ENCODE assay signal across 29 cellular contexts in the genomic region with DNA sequence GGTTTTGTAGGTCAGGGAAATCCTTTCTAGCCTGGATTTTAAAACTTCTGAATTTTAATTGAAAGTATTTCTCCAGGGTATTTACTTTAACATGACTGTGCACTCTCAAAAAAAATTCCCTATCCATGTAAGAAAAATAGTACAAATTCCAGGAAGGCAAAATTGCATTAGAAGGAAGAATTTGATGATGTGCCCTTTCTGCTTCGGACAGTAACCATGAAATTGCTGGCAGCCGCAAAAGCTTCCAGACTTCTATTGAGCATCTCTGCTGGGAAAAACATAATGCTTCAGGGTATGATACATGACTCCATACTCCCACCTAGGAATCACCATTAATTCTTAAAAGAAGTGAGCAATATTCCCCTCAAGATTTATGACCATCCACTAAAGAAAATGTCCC. TPM values are rescaled to one million over a fixed set of nuclear protein-coding genes. Genes with fewer than 3 reads are reported as not detected.
A peak's percentile ranks its signal among the peaks of the same experiment; 100 is the strongest.
DNase-seq lines count a peak whose midpoint lies in the region; ATAC-seq and TF ChIP-seq lines count a peak whose summit lies in the region.
"Had no signal": no experiment of that assay in that cellular context is flagged by ENCODE, and none has a peak within 500 bp of the region (broad histone marks: within the 10 kb centered on the region; RNA-seq: fewer than 3 reads in every experiment).

No MANE protein-coding gene starts in this region.

- peak overlapping the region; percentile 72 for H3K27ac ChIP-seq in ACC112 (ENCODE audit: low read depth, low read length)
- peak overlapping the region; percentile 62 for H3K27ac ChIP-seq in brain microvascular endothelial cell
- H3K27ac ChIP-seq in GM23338 (ENCODE audit: low read depth) = no peak overlapping the region
- H3K27ac ChIP-seq: upper lobe of right lung had no signal

- no peak overlapping the region for H3K4me2 ChIP-seq in GM23338

- no peaks in the 10 kb centered on the region for H4K20me1 ChIP-seq in GM23338 (replicated peaks; ENCODE audit: insufficient read depth)

- no peaks in the 10 kb centered on the region for H3K9me2 ChIP-seq in GM23338 (ENCODE audit: insufficient read depth)

- no peaks in the 10 kb centered on the region for H3K9me3 Mint-ChIP-seq in GM23338

- no peaks in the 10 kb centered on the region for H3F3A ChIP-seq in GM23338 (replicated peaks; ENCODE audit: low read depth)

- H3K36me3 ChIP-seq in ACC112 (ENCODE audit: insufficient read depth, low read length) (peaks cover 9% of the 10 kb centered on the region; the same call in 1 of the 2 replicates), brain microvascular endothelial cell (replicated peaks) (no peaks in the 10 kb centered on the region), GM23338 (ENCODE audit: insufficient read depth) (no peaks in the 10 kb centered on the region)
- H3K36me3 ChIP-seq: upper lobe of right lung had no signal

- no peak overlapping the region for H3K4me3 Mint-ChIP-seq in T-helper 17 cell
- no peak overlapping the region for H3K4me3 Mint-ChIP-seq in GM23338
- H3K4me3 Mint-ChIP-seq: activated T-cell treated with anti-CD3 and anti-CD28 coated beads, Interleukin-2, amount 50 U/mL, for 4 hours; natural killer cell treated with Interleukin-12 subunit alpha and Interleukin-12 subunit beta and Interleukin-15 and Interleukin-18, amount 100 ng/mL, for 72 hours had no signal

- H3K79me2 ChIP-seq in ACC112 (ENCODE audit: control insufficient read depth, insufficient read depth, low read length, unreplicated experiment) (no peaks in the 10 kb centered on the region), GM23338 (replicated peaks; ENCODE audit: insufficient read depth) (no peaks in the 10 kb centered on the region)

- H3K27me3 ChIP-seq in ACC112 (ENCODE audit: insufficient read depth, low read length) (no peaks in the 10 kb centered on the region), brain microvascular endothelial cell (replicated peaks) (no peaks in the 10 kb centered on the region), GM23338 (ENCODE audit: insufficient read depth) (no peaks in the 10 kb centered on the region)
- H3K27me3 ChIP-seq: upper lobe of right lung had no signal

- DNase-seq in NCI-H226 (peak; percentile 44), brain microvascular endothelial cell (no peak), kidney glomerular epithelial cell (lab: John Stamatoyannopoulos, UW) (peak; percentile 63), T-helper 17 cell (no peak), GM23338 (ENCODE audit: low spot score) (no peak)
- no peak for DNase-seq in activated CD4-positive, alpha-beta T cell treated with anti-CD3 and anti-CD28 coated beads for 4 hours
- DNase-seq: 8988T; activated naive CD4-positive, alpha-beta T cell treated with Interleukin-2 at 50 U/mL for 16 hours; activated T-cell treated with anti-CD3 and anti-CD28 coated beads, Interleukin-2, amount 50 U/mL, for 4 hours; aorta; C1 segment of cervical spinal cord; cerebellar nuclear complex; effector CD4-positive, alpha-beta T cell; erythroblast; glutamatergic neuron; H7; left cardiac atrium; mesendoderm; MM.1S; NCI-H146; NCI-H2171 treated with DMSO at 0.1 percent for 48 hours; NCI-H69; RPMI8226; T1000; upper lobe of right lung had no signal

- no peaks in the 10 kb centered on the region for H3K9me3 ChIP-seq in T-helper 17 cell (ENCODE audit: control insufficient read depth, low read length, poor library complexity, severe bottlenecking)
- H3K9me3 ChIP-seq: upper lobe of right lung had no signal

- H3K4me3 ChIP-seq in ACC112 (ENCODE audit: low read depth, low read length) (no peak overlapping the region), brain microvascular endothelial cell (ENCODE audit: low read depth, low read length) (no peak overlapping the region), GM23338 (no peak overlapping the region)
- H3K4me3 ChIP-seq: upper lobe of right lung had no signal

- ATAC-seq in GM21360 (IDR thresholded peaks at IDR 0.05; ENCODE audit: unreplicated experiment) = no peak
- no peak for ATAC-seq in T-helper 17 cell
- no peak for ATAC-seq in GM23338
- ATAC-seq: activated T-cell treated with anti-CD3 and anti-CD28 coated beads, Interleukin-2, amount 50 U/mL, for 4 hours; left cardiac atrium; natural killer cell treated with Interleukin-12 subunit alpha and Interleukin-12 subunit beta and Interleukin-15 and Interleukin-18, amount 100 ng/mL, for 72 hours; sciatic nerve; upper lobe of right lung had no signal

- H3K27me3 Mint-ChIP-seq in T-helper 17 cell (no peaks in the 10 kb centered on the region), GM23338 (ENCODE audit: insufficient read depth, low read depth, poor library complexity) (no peaks in the 10 kb centered on the region)

- TF ChIP-seq CTCF in brain microvascular endothelial cell (IDR thresholded peaks at IDR 0.05; ENCODE audit: low read depth, low read length, missing control alignments) (no peak), GM23338 (conservative IDR thresholded peaks at IDR 0.05; ENCODE audit: low read depth in 2 of 2) (no peak)

- H2AFZ ChIP-seq in ACC112 (ENCODE audit: low read length, unreplicated experiment) (peak overlapping the region; percentile 21), GM23338 (no peak overlapping the region)

- H3K36me3 Mint-ChIP-seq in T-helper 17 cell (ENCODE audit: low read depth) = peaks cover 2% of the 10 kb centered on the region
- no peaks in the 10 kb centered on the region for H3K36me3 Mint-ChIP-seq in GM23338 (ENCODE audit: low read depth)

- in situ Hi-C loops in brain microvascular endothelial cell (cut with HindIII; ENCODE audit: low pct_ligation_motif_present, low sequenced_read_pairs) = no loop called here

- H3K4me1 Mint-ChIP-seq in T-helper 17 cell (no peaks in the 10 kb centered on the region), GM23338 (no peaks in the 10 kb centered on the region)

- H3K4me1 ChIP-seq in ACC112 (ENCODE audit: control insufficient read depth, insufficient read depth, low read length, unreplicated experiment) (peaks cover 50% of the 10 kb centered on the region), GM23338 (ENCODE audit: insufficient read depth) (no peaks in the 10 kb centered on the region)
- H3K4me1 ChIP-seq: upper lobe of right lung had no signal

- H3K27ac Mint-ChIP-seq in T-helper 17 cell (no peak overlapping the region), GM23338 (no peak overlapping the region)

TF ChIP-seq in GM23338, 12 proteins besides CTCF, POLR2A, EP300 and RAD21 (continues in another document):
- TF ChIP-seq NANOG (IDR thresholded peaks at IDR 0.05; ENCODE audit: borderline replicate concordance) (no peak), POLR2AphosphoS5 (IDR thresholded peaks at IDR 0.05; ENCODE audit: low read depth) (no peak), JUNB (IDR thresholded peaks at IDR 0.05; ENCODE audit: unreplicated experiment) (no peak)
- TF ChIP-seq, protein P1, sequence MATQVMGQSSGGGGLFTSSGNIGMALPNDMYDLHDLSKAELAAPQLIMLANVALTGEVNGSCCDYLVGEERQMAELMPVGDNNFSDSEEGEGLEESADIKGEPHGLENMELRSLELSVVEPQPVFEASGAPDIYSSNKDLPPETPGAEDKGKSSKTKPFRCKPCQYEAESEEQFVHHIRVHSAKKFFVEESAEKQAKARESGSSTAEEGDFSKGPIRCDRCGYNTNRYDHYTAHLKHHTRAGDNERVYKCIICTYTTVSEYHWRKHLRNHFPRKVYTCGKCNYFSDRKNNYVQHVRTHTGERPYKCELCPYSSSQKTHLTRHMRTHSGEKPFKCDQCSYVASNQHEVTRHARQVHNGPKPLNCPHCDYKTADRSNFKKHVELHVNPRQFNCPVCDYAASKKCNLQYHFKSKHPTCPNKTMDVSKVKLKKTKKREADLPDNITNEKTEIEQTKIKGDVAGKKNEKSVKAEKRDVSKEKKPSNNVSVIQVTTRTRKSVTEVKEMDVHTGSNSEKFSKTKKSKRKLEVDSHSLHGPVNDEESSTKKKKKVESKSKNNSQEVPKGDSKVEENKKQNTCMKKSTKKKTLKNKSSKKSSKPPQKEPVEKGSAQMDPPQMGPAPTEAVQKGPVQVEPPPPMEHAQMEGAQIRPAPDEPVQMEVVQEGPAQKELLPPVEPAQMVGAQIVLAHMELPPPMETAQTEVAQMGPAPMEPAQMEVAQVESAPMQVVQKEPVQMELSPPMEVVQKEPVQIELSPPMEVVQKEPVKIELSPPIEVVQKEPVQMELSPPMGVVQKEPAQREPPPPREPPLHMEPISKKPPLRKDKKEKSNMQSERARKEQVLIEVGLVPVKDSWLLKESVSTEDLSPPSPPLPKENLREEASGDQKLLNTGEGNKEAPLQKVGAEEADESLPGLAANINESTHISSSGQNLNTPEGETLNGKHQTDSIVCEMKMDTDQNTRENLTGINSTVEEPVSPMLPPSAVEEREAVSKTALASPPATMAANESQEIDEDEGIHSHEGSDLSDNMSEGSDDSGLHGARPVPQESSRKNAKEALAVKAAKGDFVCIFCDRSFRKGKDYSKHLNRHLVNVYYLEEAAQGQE (IDR thresholded peaks at IDR 0.05; ENCODE audit: unreplicated experiment) = no peak

RNA-seq across cellular contexts. Expression of a gene that starts 17.2 kb away (rescaled TPM):
- total RNA-seq in T-helper 17 cell = 10 to 100 TPM; 38.1 to 53.3 TPM
- total RNA-seq in GM23338 (2014; rRNA removed; shearing (Covaris generic)) = 11.1 and 15.4 TPM in 2 replicates
- polyA plus RNA-seq in GM23338 (2016; fragmentation: Nextera tagmentation; extraction: Ambion mirVana) = 5.7 and 7.6 TPM in 2 replicates

Comparison
In these comparisons a context has a peak if more than half of its experiments do, and no peak if none do; other contexts are left out.
1. DNase-seq: peak in NCI-H226 (single experiment) and kidney glomerular epithelial cell (single experiment); none in brain microvascular endothelial cell (single experiment), activated CD4-positive, alpha-beta T cell treated with anti-CD3 and anti-CD28 coated beads for 4 hours (0 of 2), T-helper 17 cell (0 of 3) and GM23338 (single experiment).